ENCODE assay signal across 1 cellular context in genomic region chr10:51244308-51244707, GRCh38.
TF ChIP-seq lines count a peak whose summit lies in the region.

No MANE protein-coding gene starts in this region.

TF ChIP-seq in HEK293, 187 proteins besides CTCF, POLR2A, EP300 and RAD21 (continued from another document):
- TF ChIP-seq, protein P1, sequence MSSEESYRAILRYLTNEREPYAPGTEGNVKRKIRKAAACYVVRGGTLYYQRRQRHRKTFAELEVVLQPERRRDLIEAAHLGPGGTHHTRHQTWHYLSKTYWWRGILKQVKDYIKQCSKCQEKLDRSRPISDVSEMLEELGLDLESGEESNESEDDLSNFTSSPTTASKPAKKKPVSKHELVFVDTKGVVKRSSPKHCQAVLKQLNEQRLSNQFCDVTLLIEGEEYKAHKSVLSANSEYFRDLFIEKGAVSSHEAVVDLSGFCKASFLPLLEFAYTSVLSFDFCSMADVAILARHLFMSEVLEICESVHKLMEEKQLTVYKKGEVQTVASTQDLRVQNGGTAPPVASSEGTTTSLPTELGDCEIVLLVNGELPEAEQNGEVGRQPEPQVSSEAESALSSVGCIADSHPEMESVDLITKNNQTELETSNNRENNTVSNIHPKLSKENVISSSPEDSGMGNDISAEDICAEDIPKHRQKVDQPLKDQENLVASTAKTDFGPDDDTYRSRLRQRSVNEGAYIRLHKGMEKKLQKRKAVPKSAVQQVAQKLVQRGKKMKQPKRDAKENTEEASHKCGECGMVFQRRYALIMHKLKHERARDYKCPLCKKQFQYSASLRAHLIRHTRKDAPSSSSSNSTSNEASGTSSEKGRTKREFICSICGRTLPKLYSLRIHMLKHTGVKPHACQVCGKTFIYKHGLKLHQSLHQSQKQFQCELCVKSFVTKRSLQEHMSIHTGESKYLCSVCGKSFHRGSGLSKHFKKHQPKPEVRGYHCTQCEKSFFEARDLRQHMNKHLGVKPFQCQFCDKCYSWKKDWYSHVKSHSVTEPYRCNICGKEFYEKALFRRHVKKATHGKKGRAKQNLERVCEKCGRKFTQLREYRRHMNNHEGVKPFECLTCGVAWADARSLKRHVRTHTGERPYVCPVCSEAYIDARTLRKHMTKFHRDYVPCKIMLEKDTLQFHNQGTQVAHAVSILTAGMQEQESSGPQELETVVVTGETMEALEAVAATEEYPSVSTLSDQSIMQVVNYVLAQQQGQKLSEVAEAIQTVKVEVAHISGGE (tag by site-specific recombination; conservative IDR thresholded peaks at IDR 0.05; ENCODE audit: low read depth): no peak
- TF ChIP-seq ZNF473 (tag by site-specific recombination; IDR thresholded peaks at IDR 0.05) (no peak), TRIM28 (IDR thresholded peaks at IDR 0.05; ENCODE audit: borderline replicate concordance, low read length) (no peak), ZNF169 (tag by site-specific recombination; IDR thresholded peaks at IDR 0.05) (no peak), YY1 (tag by site-specific recombination; IDR thresholded peaks at IDR 0.05) (no peak), MZF1 (tag by site-specific recombination; IDR thresholded peaks at IDR 0.05; ENCODE audit: borderline replicate concordance) (peak; percentile 33; the same call in 1 of the 2 replicates), ZNF335 (tag by site-specific recombination; conservative IDR thresholded peaks at IDR 0.05) (peak; percentile 51; the same call in 1 of the 2 replicates), SP7 (tag by site-specific recombination; IDR thresholded peaks at IDR 0.05) (0 out of 2 replicates have a peak, but pooled peaks have one; percentile 23), ZNF521 (tag by site-specific recombination; IDR thresholded peaks at IDR 0.05) (no peak), ZBTB44 (tag by site-specific recombination; IDR thresholded peaks at IDR 0.05) (0 out of 2 replicates have a peak, but pooled peaks have one; percentile 11), ZSCAN23 (tag by site-specific recombination; IDR thresholded peaks at IDR 0.05) (no peak), ZNF19 (tag by site-specific recombination; IDR thresholded peaks at IDR 0.05; ENCODE audit: low read depth) (no peak), PRDM10 (tag by site-specific recombination; IDR thresholded peaks at IDR 0.05) (no peak; the same call in 1 of the 2 replicates), ZNF24 (tag by site-specific recombination; IDR thresholded peaks at IDR 0.05) (peak; percentile 60), ZNF791 (tag by site-specific recombination; IDR thresholded peaks at IDR 0.05) (no peak), GLIS1 (tag by site-specific recombination; IDR thresholded peaks at IDR 0.05) (peak; percentile 39; the same call in 1 of the 2 replicates), BCL11A (tag by site-specific recombination; IDR thresholded peaks at IDR 0.05; ENCODE audit: low read depth) (no peak), TCF7L2 (IDR thresholded peaks at IDR 0.05; ENCODE audit: borderline replicate concordance, low read depth, low read length) (no peak), ZNF621 (tag by site-specific recombination; IDR thresholded peaks at IDR 0.05) (no peak), ZNF777 (tag by site-specific recombination; IDR thresholded peaks at IDR 0.05; ENCODE audit: borderline replicate concordance) (no peak), SCRT1 (tag by site-specific recombination; IDR thresholded peaks at IDR 0.05; ENCODE audit: borderline replicate concordance) (no peak), ZNF660 (tag by site-specific recombination; IDR thresholded peaks at IDR 0.05) (no peak), SCRT2 (tag by site-specific recombination; IDR thresholded peaks at IDR 0.05) (no peak)
- TF ChIP-seq, protein P2, sequence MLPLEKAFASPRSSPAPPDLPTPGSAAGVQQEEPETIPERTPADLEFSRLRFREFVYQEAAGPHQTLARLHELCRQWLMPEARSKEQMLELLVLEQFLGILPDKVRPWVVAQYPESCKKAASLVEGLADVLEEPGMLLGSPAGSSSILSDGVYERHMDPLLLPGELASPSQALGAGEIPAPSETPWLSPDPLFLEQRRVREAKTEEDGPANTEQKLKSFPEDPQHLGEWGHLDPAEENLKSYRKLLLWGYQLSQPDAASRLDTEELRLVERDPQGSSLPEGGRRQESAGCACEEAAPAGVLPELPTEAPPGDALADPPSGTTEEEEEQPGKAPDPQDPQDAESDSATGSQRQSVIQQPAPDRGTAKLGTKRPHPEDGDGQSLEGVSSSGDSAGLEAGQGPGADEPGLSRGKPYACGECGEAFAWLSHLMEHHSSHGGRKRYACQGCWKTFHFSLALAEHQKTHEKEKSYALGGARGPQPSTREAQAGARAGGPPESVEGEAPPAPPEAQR (tag by site-specific recombination; IDR thresholded peaks at IDR 0.05): no peak
- TF ChIP-seq, protein P3, sequence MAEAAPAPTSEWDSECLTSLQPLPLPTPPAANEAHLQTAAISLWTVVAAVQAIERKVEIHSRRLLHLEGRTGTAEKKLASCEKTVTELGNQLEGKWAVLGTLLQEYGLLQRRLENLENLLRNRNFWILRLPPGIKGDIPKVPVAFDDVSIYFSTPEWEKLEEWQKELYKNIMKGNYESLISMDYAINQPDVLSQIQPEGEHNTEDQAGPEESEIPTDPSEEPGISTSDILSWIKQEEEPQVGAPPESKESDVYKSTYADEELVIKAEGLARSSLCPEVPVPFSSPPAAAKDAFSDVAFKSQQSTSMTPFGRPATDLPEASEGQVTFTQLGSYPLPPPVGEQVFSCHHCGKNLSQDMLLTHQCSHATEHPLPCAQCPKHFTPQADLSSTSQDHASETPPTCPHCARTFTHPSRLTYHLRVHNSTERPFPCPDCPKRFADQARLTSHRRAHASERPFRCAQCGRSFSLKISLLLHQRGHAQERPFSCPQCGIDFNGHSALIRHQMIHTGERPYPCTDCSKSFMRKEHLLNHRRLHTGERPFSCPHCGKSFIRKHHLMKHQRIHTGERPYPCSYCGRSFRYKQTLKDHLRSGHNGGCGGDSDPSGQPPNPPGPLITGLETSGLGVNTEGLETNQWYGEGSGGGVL (tag by site-specific recombination; IDR thresholded peaks at IDR 0.05): peak; percentile 25; the same call in 1 of the 2 replicates
- TF ChIP-seq, protein P4, sequence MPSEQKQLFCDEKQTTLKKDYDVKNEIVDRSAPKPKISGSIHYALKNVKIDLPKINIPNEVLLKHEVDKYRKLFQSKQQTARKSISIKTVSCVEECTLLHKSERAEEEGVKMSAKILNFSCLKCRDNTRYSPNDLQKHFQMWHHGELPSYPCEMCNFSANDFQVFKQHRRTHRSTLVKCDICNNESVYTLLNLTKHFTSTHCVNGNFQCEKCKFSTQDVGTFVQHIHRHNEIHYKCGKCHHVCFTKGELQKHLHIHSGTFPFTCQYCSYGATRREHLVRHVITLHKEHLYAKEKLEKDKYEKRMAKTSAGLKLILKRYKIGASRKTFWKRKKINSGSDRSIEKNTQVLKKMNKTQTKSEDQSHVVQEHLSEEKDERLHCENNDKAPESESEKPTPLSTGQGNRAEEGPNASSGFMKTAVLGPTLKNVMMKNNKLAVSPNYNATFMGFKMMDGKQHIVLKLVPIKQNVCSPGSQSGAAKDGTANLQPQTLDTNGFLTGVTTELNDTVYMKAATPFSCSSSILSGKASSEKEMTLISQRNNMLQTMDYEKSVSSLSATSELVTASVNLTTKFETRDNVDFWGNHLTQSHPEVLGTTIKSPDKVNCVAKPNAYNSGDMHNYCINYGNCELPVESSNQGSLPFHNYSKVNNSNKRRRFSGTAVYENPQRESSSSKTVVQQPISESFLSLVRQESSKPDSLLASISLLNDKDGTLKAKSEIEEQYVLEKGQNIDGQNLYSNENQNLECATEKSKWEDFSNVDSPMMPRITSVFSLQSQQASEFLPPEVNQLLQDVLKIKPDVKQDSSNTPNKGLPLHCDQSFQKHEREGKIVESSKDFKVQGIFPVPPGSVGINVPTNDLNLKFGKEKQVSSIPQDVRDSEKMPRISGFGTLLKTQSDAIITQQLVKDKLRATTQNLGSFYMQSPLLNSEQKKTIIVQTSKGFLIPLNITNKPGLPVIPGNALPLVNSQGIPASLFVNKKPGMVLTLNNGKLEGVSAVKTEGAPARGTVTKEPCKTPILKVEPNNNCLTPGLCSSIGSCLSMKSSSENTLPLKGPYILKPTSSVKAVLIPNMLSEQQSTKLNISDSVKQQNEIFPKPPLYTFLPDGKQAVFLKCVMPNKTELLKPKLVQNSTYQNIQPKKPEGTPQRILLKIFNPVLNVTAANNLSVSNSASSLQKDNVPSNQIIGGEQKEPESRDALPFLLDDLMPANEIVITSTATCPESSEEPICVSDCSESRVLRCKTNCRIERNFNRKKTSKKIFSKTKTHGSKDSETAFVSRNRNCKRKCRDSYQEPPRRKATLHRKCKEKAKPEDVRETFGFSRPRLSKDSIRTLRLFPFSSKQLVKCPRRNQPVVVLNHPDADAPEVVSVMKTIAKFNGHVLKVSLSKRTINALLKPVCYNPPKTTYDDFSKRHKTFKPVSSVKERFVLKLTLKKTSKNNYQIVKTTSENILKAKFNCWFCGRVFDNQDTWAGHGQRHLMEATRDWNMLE (tag by site-specific recombination; conservative IDR thresholded peaks at IDR 0.05; ENCODE audit: low read depth): 0 out of 2 replicates have a peak, but pooled peaks have one; percentile 8
- TF ChIP-seq, protein P5, sequence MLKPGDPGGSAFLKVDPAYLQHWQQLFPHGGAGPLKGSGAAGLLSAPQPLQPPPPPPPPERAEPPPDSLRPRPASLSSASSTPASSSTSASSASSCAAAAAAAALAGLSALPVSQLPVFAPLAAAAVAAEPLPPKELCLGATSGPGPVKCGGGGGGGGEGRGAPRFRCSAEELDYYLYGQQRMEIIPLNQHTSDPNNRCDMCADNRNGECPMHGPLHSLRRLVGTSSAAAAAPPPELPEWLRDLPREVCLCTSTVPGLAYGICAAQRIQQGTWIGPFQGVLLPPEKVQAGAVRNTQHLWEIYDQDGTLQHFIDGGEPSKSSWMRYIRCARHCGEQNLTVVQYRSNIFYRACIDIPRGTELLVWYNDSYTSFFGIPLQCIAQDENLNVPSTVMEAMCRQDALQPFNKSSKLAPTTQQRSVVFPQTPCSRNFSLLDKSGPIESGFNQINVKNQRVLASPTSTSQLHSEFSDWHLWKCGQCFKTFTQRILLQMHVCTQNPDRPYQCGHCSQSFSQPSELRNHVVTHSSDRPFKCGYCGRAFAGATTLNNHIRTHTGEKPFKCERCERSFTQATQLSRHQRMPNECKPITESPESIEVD (tag by site-specific recombination; IDR thresholded peaks at IDR 0.05): no peak
